ENCODE assay signal across 8 cellular contexts in the genomic region with DNA sequence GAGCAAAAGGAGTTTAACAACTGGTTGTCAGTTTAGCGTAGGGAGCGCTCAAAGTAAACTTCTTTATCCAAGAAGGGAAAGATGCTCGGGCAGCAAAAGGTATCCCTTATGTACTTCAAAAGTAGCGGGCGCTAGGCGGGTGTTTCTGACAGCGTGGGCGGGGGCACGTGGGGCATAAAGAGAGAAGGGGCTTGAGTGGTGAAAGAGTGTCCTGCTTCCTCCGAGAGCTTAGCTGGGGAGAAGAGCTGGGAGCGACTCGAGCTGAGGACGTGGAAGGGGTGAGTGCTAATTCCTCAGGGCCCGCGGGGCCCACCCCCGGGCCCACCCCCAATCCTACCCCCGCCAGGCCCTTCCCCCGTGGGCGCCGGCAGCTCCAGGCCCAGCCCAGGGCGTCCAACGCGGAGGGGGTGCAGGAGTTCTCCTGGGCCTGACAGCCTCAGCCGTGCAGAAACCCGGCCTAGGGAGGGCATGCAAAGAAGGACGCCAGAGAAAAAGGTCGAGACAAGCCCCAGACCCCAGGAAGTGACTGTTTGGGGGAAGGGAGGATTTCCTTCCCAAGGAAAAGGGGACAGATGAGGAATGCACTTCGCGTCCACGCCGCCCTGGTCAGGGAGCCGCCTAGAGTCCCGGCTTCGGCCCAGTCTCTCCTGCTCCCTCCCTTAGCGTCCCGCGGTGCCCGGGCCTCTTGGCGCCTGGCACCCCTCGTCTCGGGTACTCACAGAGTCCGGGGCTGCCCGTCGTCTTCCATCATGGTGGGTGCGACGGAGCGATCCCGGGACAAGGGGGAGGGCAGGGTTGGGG. TPM values are rescaled to one million over a fixed set of nuclear protein-coding genes. Genes with fewer than 3 reads are reported as not detected.
DNase-seq lines count a peak whose midpoint lies in the region; ATAC-seq, FAIRE-seq and TF ChIP-seq lines count a peak whose summit lies in the region.

No MANE protein-coding gene starts in this region.

- H3K9me3 ChIP-seq in Peyer's patch (no peaks in the 10 kb centered on the region), pancreas (no peaks in the 10 kb centered on the region), tibial nerve (no peaks in the 10 kb centered on the region)

- H3K36me3 ChIP-seq in Peyer's patch (no peaks in the 10 kb centered on the region), pancreas (no peaks in the 10 kb centered on the region), tibial nerve (peaks cover 0 to 9% (median 0%) of the 10 kb centered on the region in 3 donors)

- H3K27me3 ChIP-seq in Peyer's patch = no peaks in the 10 kb centered on the region
- no peaks in the 10 kb centered on the region for H3K27me3 ChIP-seq in pancreas
- H3K27me3 ChIP-seq in tibial nerve = no peaks in the 10 kb centered on the region

- 1% methylated on average over 46 to 48 of the region's 48 CpGs for WGBS in pancreas, 2 donors
- 1 to 2% methylated on average over 26 to 41 of the region's 48 CpGs for WGBS in tibial nerve, 2 donors

- CTCF ChIA-PET in GM10248 (lab: Yijun Ruan, JAX) = interaction anchor here (1.0 kb wide), 2 partner anchors 53 to 151 kb away, joined by 3 read pairs; partner anchors contain the start of gene RGS10

- H3K4me1 ChIP-seq in Peyer's patch (peaks cover 0 to 42% (median 8%) of the 10 kb centered on the region in 4 donors), pancreas (peaks cover 10 to 38% (median 29%) of the 10 kb centered on the region in 3 donors), tibial nerve (peaks cover 0 to 52% (median 32%) of the 10 kb centered on the region in 4 donors)

- no peak for TF ChIP-seq EP300 in tibial nerve (IDR thresholded peaks at IDR 0.05)

- TF ChIP-seq CTCF in GM10248 (IDR thresholded peaks at IDR 0.05; ENCODE audit: control extremely low read depth, extremely low read depth, low read depth, missing control alignments) (no peak), Peyer's patch (IDR thresholded peaks at IDR 0.05) (no peak), pancreas (IDR thresholded peaks at IDR 0.05) (no peak), tibial nerve (IDR thresholded peaks at IDR 0.05) (no peak)

- FAIRE-seq in pancreas (lab: Jason Lieb, UNC) = no peak

- peak; percentile 12 for ATAC-seq in HG02642 (IDR thresholded peaks at IDR 0.05; ENCODE audit: poor library complexity, unreplicated experiment)
- ATAC-seq in pancreas = peak; percentile 22 to 66 (median 48)

- H3K27ac ChIP-seq in Peyer's patch (peak overlapping the region; percentile 90 to 96 (median 94)), pancreas (peak overlapping the region; percentile 95 to 99 (median 97)), tibial nerve (peak overlapping the region; percentile 91 to 99 (median 96))

- DNase-seq in GM10248 (ENCODE audit: extremely low spot score) (peak; percentile 64), Peyer's patch (peak; percentile 63 to 71 (median 69)), germinal center (ENCODE audit: low spot score) (peak; percentile 66), pancreas (peak in 5 of 6 donors; percentile 20 to 81 (median 55)), tibial nerve (ENCODE audit: low spot score in 2 of 2) (peak in 1 of 2 donors; percentile 31), LoVo (ENCODE audit: low spot score) (no peak)
- peak; percentile 32 to 50 (median 41) for DNase-seq in activated naive CD4-positive, alpha-beta T cell (lab: John Stamatoyannopoulos, UW)

- POLR2A ChIA-PET in GM10248 (lab: Yijun Ruan, JAX) = interaction anchor here (0.6 to 0.8 kb wide), 2 partner anchors 107 to 472 kb away, joined by 3 to 4 read pairs; no protein-coding TSS in a partner anchor

- intact Hi-C loops in pancreas (cut with DNase I) = no loop called here

- H3K4me3 ChIP-seq in Peyer's patch (peak overlapping the region; percentile 77 to 91 (median 88)), pancreas (peak overlapping the region; percentile 53 to 89 (median 74)), tibial nerve (peak overlapping the region; percentile 57 to 95 (median 80))

- no peak for TF ChIP-seq POLR2A in Peyer's patch (IDR thresholded peaks at IDR 0.05)
- no peak for TF ChIP-seq POLR2A in tibial nerve (IDR thresholded peaks at IDR 0.05)

RNA-seq across cellular contexts. Expression of gene TIAL1, which starts 0.8 kb away (rescaled TPM):
- 100 to 1,000 TPM in 1 of 4 donors, 10 to 100 TPM in 3; 58.4 to 103 (median 79.7) TPM for total RNA-seq in Peyer's patch
- total RNA-seq in pancreas = 10 to 100 TPM; 42.6 to 64.0 (median 45.9) TPM
- 10 to 100 TPM; 26.3 to 57.7 TPM for polyA plus RNA-seq in pancreas
- total RNA-seq in tibial nerve = 100 to 1,000 TPM in 1 of 4 donors, 10 to 100 TPM in 3; 53.0 to 103 (median 87.2) TPM

RNA-seq across cellular contexts. Expression of gene RGS10, which starts 53.4 kb away (rescaled TPM):
- total RNA-seq in Peyer's patch (10 to 100 TPM in 2 of 4 donors, 1 to 10 TPM in 2; 3.9 to 63.5 (median 13.2) TPM), pancreas (10 to 100 TPM in 1 of 6 donors, 1 to 10 TPM in 3, under 1 TPM in 2; 0.42 to 15.9 (median 3.6) TPM), tibial nerve (10 to 100 TPM; 18.6 to 32.6 (median 28.4) TPM)
- polyA plus RNA-seq in pancreas = 1 to 10 TPM; 4.4 to 5.4 TPM

RNA-seq across cellular contexts. Expression of gene BAG3, which starts 55.3 kb away (rescaled TPM):
- 10 to 100 TPM; 14.9 to 26.4 (median 19.8) TPM for total RNA-seq in Peyer's patch
- total RNA-seq in pancreas = 10 to 100 TPM in 2 of 6 donors, 1 to 10 TPM in 4; 6.4 to 13.4 (median 8.3) TPM
- 10 to 100 TPM in 1 of 2 donors, 1 to 10 TPM in 1; 8.4 to 16.8 TPM for polyA plus RNA-seq in pancreas
- total RNA-seq in tibial nerve = 10 to 100 TPM; 23.8 to 38.4 (median 32.0) TPM
